Comparison of ENCODE assay signal across 1 cellular context in the genomic region with DNA sequence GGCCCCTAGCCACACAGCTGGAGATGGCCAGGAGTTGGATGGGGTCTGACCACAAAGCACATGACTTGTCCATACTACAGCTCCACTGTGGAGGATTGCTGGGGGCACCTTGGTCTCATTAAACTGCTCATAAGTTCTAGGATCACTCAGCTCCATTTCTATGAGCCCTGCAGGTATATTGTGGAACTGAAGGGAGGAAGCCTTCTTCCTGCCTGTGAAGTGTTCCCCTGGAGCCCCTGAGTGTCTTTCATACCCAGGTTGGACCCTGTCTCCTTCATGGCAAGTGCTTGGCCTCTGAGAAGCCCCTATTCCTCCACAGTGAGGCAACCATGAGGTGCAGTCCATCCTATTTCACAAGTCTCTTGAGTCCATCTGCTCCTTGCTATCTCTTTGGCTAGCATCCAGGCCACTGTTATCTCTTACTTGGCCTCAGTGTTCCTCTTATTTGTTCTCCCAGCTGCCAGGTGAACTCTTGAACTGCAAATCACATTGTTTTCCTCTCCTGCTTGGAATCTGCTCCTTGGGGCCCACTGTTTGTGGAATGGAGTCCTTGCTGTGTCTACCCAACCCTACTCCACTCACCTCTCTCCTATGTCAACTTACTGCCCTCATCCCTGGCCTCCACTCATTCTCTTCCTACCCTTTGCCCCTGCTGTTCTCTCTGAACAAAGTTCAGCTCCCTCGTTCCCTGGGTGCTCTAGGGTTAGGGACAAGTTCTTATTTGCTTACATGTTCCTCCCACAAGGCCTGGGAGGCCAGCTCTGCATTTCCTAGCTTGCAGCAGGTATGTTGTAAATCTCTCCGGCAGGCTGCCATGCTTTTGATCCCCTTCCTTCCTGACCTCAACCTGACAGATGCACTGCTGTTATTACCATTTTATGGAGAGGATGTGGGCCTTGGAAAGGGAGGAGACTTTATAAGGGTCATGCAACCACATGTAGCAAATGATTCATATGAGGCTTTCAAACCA.
TF ChIP-seq lines count a peak whose summit lies in the region.

No MANE protein-coding gene starts in this region.

TF ChIP-seq in HepG2, 621 proteins besides CTCF, POLR2A, EP300 and RAD21 (continued from another document and continues in another):
- TF ChIP-seq, protein P1, sequence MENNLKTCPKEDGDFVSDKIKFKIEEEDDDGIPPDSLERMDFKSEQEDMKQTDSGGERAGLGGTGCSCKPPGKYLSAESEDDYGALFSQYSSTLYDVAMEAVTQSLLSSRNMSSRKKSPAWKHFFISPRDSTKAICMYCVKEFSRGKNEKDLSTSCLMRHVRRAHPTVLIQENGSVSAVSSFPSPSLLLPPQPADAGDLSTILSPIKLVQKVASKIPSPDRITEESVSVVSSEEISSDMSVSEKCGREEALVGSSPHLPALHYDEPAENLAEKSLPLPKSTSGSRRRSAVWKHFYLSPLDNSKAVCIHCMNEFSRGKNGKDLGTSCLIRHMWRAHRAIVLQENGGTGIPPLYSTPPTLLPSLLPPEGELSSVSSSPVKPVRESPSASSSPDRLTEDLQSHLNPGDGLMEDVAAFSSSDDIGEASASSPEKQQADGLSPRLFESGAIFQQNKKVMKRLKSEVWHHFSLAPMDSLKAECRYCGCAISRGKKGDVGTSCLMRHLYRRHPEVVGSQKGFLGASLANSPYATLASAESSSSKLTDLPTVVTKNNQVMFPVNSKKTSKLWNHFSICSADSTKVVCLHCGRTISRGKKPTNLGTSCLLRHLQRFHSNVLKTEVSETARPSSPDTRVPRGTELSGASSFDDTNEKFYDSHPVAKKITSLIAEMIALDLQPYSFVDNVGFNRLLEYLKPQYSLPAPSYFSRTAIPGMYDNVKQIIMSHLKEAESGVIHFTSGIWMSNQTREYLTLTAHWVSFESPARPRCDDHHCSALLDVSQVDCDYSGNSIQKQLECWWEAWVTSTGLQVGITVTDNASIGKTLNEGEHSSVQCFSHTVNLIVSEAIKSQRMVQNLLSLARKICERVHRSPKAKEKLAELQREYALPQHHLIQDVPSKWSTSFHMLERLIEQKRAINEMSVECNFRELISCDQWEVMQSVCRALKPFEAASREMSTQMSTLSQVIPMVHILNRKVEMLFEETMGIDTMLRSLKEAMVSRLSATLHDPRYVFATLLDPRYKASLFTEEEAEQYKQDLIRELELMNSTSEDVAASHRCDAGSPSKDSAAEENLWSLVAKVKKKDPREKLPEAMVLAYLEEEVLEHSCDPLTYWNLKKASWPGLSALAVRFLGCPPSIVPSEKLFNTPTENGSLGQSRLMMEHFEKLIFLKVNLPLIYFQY (CRISPR knock-in tag; IDR thresholded peaks at IDR 0.05; ENCODE audit: borderline replicate concordance) = no peak
- TF ChIP-seq ZMYM4 (CRISPR knock-in tag; IDR thresholded peaks at IDR 0.05) (peak; percentile 88; the same call in 1 of the 2 replicates), ELF1 (CRISPR knock-in tag; IDR thresholded peaks at IDR 0.05) (peak; percentile 52), HHEX (CRISPR knock-in tag; IDR thresholded peaks at IDR 0.05) (peak; percentile 37; the same call in 1 of the 2 replicates), RFXAP (CRISPR knock-in tag; IDR thresholded peaks at IDR 0.05; ENCODE audit: borderline replicate concordance) (peak; percentile 54; the same call in 1 of the 2 replicates), FOXA3 (CRISPR knock-in tag; IDR thresholded peaks at IDR 0.05) (peak; percentile 84), ZNF644 (CRISPR knock-in tag; IDR thresholded peaks at IDR 0.05; ENCODE audit: low read depth) (peak; percentile 86), ZNF121 (CRISPR knock-in tag; IDR thresholded peaks at IDR 0.05) (no peak), SALL1 (CRISPR knock-in tag; IDR thresholded peaks at IDR 0.05) (peak; percentile 94), SOX6 (IDR thresholded peaks at IDR 0.05) (no peak), SOX6 (CRISPR knock-in tag; IDR thresholded peaks at IDR 0.05) (peak; percentile 99), DR1 (CRISPR knock-in tag; IDR thresholded peaks at IDR 0.05) (no peak), U2AF2 (IDR thresholded peaks at IDR 0.05; ENCODE audit: low read depth, low read length) (no peak), EED (CRISPR knock-in tag; IDR thresholded peaks at IDR 0.05) (no peak), ZSCAN30 (CRISPR knock-in tag; IDR thresholded peaks at IDR 0.05) (no peak), SCMH1 (CRISPR knock-in tag; IDR thresholded peaks at IDR 0.05; ENCODE audit: borderline replicate concordance) (no peak), ZNF713 (CRISPR knock-in tag; IDR thresholded peaks at IDR 0.05) (no peak), KDM3A (CRISPR knock-in tag; IDR thresholded peaks at IDR 0.05; ENCODE audit: low read depth) (no peak), ZNF598 (CRISPR knock-in tag; IDR thresholded peaks at IDR 0.05; ENCODE audit: borderline replicate concordance) (0 out of 2 replicates have a peak, but pooled peaks have one; percentile 43), TEAD2 (CRISPR knock-in tag; IDR thresholded peaks at IDR 0.05) (no peak), ZSCAN9 (CRISPR knock-in tag; IDR thresholded peaks at IDR 0.05; ENCODE audit: borderline replicate concordance) (peak; percentile 70), ZNF501 (CRISPR knock-in tag; IDR thresholded peaks at IDR 0.05) (peak; percentile 62; the same call in 1 of the 2 replicates), ZNF350 (CRISPR knock-in tag; IDR thresholded peaks at IDR 0.05; ENCODE audit: borderline replicate concordance, low read depth) (0 out of 2 replicates have a peak, but pooled peaks have one; percentile 77), SOX5 (CRISPR knock-in tag; IDR thresholded peaks at IDR 0.05; ENCODE audit: borderline replicate concordance) (peak; percentile 92), ZNF160 (CRISPR knock-in tag; IDR thresholded peaks at IDR 0.05) (0 out of 2 replicates have a peak, but pooled peaks have one; percentile 40), MAFK (conservative IDR thresholded peaks at IDR 0.05 in 1 of 2, IDR thresholded peaks at IDR 0.05 in 1 of 2; ENCODE audit: low read length in 2 of 2) (no peak; a peak in 1 of 4 replicates), ZSCAN25 (CRISPR knock-in tag; IDR thresholded peaks at IDR 0.05) (peak; percentile 60; the same call in 1 of the 2 replicates)
- TF ChIP-seq, protein P2, sequence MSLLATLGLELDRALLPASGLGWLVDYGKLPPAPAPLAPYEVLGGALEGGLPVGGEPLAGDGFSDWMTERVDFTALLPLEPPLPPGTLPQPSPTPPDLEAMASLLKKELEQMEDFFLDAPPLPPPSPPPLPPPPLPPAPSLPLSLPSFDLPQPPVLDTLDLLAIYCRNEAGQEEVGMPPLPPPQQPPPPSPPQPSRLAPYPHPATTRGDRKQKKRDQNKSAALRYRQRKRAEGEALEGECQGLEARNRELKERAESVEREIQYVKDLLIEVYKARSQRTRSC (CRISPR knock-in tag; IDR thresholded peaks at IDR 0.05; ENCODE audit: low read depth) = no peak
- TF ChIP-seq, protein P3, sequence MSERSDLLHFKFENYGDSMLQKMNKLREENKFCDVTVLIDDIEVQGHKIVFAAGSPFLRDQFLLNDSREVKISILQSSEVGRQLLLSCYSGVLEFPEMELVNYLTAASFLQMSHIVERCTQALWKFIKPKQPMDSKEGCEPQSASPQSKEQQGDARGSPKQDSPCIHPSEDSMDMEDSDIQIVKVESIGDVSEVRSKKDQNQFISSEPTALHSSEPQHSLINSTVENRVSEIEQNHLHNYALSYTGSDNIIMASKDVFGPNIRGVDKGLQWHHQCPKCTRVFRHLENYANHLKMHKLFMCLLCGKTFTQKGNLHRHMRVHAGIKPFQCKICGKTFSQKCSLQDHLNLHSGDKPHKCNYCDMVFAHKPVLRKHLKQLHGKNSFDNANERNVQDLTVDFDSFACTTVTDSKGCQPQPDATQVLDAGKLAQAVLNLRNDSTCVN (CRISPR knock-in tag; IDR thresholded peaks at IDR 0.05; ENCODE audit: borderline replicate concordance) = peak; percentile 51; the same call in 1 of the 2 replicates
- TF ChIP-seq, protein P4, sequence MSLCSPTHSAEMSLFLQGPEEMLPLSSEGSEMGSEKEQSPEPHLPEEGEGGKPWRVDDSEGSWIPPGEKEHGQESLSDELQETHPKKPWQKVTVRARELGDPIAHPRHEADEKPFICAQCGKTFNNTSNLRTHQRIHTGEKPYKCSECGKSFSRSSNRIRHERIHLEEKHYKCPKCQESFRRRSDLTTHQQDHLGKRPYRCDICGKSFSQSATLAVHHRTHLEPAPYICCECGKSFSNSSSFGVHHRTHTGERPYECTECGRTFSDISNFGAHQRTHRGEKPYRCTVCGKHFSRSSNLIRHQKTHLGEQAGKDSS (CRISPR knock-in tag; IDR thresholded peaks at IDR 0.05; ENCODE audit: borderline replicate concordance, low read depth) = no peak
- TF ChIP-seq, protein P5, sequence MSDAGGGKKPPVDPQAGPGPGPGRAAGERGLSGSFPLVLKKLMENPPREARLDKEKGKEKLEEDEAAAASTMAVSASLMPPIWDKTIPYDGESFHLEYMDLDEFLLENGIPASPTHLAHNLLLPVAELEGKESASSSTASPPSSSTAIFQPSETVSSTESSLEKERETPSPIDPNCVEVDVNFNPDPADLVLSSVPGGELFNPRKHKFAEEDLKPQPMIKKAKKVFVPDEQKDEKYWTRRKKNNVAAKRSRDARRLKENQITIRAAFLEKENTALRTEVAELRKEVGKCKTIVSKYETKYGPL (CRISPR knock-in tag; IDR thresholded peaks at IDR 0.05) = no peak
- TF ChIP-seq, protein P6, sequence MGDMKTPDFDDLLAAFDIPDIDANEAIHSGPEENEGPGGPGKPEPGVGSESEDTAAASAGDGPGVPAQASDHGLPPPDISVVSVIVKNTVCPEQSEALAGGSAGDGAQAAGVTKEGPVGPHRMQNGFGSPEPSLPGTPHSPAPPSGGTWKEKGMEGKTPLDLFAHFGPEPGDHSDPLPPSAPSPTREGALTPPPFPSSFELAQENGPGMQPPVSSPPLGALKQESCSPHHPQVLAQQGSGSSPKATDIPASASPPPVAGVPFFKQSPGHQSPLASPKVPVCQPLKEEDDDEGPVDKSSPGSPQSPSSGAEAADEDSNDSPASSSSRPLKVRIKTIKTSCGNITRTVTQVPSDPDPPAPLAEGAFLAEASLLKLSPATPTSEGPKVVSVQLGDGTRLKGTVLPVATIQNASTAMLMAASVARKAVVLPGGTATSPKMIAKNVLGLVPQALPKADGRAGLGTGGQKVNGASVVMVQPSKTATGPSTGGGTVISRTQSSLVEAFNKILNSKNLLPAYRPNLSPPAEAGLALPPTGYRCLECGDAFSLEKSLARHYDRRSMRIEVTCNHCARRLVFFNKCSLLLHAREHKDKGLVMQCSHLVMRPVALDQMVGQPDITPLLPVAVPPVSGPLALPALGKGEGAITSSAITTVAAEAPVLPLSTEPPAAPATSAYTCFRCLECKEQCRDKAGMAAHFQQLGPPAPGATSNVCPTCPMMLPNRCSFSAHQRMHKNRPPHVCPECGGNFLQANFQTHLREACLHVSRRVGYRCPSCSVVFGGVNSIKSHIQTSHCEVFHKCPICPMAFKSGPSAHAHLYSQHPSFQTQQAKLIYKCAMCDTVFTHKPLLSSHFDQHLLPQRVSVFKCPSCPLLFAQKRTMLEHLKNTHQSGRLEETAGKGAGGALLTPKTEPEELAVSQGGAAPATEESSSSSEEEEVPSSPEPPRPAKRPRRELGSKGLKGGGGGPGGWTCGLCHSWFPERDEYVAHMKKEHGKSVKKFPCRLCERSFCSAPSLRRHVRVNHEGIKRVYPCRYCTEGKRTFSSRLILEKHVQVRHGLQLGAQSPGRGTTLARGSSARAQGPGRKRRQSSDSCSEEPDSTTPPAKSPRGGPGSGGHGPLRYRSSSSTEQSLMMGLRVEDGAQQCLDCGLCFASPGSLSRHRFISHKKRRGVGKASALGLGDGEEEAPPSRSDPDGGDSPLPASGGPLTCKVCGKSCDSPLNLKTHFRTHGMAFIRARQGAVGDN (CRISPR knock-in tag; IDR thresholded peaks at IDR 0.05) = no peak
- TF ChIP-seq, protein P7, sequence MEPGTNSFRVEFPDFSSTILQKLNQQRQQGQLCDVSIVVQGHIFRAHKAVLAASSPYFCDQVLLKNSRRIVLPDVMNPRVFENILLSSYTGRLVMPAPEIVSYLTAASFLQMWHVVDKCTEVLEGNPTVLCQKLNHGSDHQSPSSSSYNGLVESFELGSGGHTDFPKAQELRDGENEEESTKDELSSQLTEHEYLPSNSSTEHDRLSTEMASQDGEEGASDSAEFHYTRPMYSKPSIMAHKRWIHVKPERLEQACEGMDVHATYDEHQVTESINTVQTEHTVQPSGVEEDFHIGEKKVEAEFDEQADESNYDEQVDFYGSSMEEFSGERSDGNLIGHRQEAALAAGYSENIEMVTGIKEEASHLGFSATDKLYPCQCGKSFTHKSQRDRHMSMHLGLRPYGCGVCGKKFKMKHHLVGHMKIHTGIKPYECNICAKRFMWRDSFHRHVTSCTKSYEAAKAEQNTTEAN (CRISPR knock-in tag; conservative IDR thresholded peaks at IDR 0.05) = no peak
- TF ChIP-seq, protein P8, sequence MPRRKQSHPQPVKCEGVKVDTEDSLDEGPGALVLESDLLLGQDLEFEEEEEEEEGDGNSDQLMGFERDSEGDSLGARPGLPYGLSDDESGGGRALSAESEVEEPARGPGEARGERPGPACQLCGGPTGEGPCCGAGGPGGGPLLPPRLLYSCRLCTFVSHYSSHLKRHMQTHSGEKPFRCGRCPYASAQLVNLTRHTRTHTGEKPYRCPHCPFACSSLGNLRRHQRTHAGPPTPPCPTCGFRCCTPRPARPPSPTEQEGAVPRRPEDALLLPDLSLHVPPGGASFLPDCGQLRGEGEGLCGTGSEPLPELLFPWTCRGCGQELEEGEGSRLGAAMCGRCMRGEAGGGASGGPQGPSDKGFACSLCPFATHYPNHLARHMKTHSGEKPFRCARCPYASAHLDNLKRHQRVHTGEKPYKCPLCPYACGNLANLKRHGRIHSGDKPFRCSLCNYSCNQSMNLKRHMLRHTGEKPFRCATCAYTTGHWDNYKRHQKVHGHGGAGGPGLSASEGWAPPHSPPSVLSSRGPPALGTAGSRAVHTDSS (CRISPR knock-in tag; conservative IDR thresholded peaks at IDR 0.05) = no peak
- TF ChIP-seq, protein P9, sequence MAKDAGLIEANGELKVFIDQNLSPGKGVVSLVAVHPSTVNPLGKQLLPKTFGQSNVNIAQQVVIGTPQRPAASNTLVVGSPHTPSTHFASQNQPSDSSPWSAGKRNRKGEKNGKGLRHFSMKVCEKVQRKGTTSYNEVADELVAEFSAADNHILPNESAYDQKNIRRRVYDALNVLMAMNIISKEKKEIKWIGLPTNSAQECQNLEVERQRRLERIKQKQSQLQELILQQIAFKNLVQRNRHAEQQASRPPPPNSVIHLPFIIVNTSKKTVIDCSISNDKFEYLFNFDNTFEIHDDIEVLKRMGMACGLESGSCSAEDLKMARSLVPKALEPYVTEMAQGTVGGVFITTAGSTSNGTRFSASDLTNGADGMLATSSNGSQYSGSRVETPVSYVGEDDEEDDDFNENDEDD (CRISPR knock-in tag; IDR thresholded peaks at IDR 0.05; ENCODE audit: borderline replicate concordance) = no peak
- TF ChIP-seq, protein P10, sequence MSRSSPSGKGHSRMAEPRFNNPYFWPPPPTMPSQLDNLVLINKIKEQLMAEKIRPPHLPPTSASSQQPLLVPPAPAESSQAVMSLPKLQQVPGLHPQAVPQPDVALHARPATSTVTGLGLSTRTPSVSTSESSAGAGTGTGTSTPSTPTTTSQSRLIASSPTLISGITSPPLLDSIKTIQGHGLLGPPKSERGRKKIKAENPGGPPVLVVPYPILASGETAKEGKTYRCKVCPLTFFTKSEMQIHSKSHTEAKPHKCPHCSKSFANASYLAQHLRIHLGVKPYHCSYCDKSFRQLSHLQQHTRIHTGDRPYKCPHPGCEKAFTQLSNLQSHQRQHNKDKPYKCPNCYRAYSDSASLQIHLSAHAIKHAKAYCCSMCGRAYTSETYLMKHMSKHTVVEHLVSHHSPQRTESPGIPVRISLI (CRISPR knock-in tag; IDR thresholded peaks at IDR 0.05; ENCODE audit: borderline replicate concordance) = no peak
- TF ChIP-seq, protein P11, sequence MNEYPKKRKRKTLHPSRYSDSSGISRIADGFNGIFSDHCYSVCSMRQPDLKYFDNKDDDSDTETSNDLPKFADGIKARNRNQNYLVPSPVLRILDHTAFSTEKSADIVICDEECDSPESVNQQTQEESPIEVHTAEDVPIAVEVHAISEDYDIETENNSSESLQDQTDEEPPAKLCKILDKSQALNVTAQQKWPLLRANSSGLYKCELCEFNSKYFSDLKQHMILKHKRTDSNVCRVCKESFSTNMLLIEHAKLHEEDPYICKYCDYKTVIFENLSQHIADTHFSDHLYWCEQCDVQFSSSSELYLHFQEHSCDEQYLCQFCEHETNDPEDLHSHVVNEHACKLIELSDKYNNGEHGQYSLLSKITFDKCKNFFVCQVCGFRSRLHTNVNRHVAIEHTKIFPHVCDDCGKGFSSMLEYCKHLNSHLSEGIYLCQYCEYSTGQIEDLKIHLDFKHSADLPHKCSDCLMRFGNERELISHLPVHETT (CRISPR knock-in tag; conservative IDR thresholded peaks at IDR 0.05) = no peak
